ENCODE assay signal across 23 cellular contexts in genomic region chr6:154991207-154991606, GRCh38.
"Had no signal": no experiment of that assay in that cellular context is flagged by ENCODE, and none has a peak within 500 bp of the region (broad histone marks: within the 10 kb centered on the region; RNA-seq: fewer than 3 reads in every experiment).

No MANE protein-coding gene starts in this region.

- H3K9me3 Mint-ChIP-seq: activated CD4-positive, alpha-beta T cell treated with anti-CD3 and anti-CD28 coated beads, Interleukin-2, amount 10 ng/mL, durations not matched to agents 7 days and 5 days; activated naive CD4-positive, alpha-beta T cell treated with anti-CD3 and anti-CD28 coated beads, Interleukin-2, amount 50 U/mL, for 72 hours; natural killer cell; stimulated activated naive CD8-positive, alpha-beta T cell treated with anti-CD3 and anti-CD28 coated beads, Interleukin-15, Interleukin-2, amounts not matched to agents 100 ng/mL and 50 ng/mL, for 24 hours had no signal

- H3K36me3 ChIP-seq: brain microvascular endothelial cell, gastrocnemius medialis had no signal

- H3K4me3 Mint-ChIP-seq: activated CD4-positive, alpha-beta T cell treated with anti-CD3 and anti-CD28 coated beads, Interleukin-2, amount 10 ng/mL, durations not matched to agents 7 days and 5 days; activated CD8-positive, alpha-beta memory T cell treated with anti-CD3 and anti-CD28 coated beads, Interleukin-2, amount 10 ng/mL, durations not matched to agents 7 days and 5 days; activated CD8-positive, alpha-beta T cell treated with anti-CD3 and anti-CD28 coated beads for 36 hours; activated T-helper 1 cell treated with anti-CD3 and anti-CD28 coated beads, Interleukin-12 subunit alpha, Interleukin-12 subunit beta, Interleukin-2, Interleukin-4 antibody, amounts not matched to agents 30 ng/mL and 10 ng/mL and 1 ng/mL, durations not matched to agents 14 hours and 24 hours and 36 hours; natural killer cell; stimulated activated naive CD8-positive, alpha-beta T cell treated with anti-CD3 and anti-CD28 coated beads, Interleukin-15, Interleukin-2, amounts not matched to agents 100 ng/mL and 50 ng/mL, for 24 hours had no signal

- H3K36me3 Mint-ChIP-seq: activated naive CD4-positive, alpha-beta T cell treated with anti-CD3 and anti-CD28 coated beads, Interleukin-2, amount 50 U/mL, for 72 hours; natural killer cell had no signal

- H3K27ac ChIP-seq: brain microvascular endothelial cell, gastrocnemius medialis, tibial artery had no signal

- H3K27me3 ChIP-seq: brain microvascular endothelial cell, gastrocnemius medialis, tibial artery had no signal

- H3K4me1 Mint-ChIP-seq: natural killer cell had no signal

- ATAC-seq: activated CD4-positive, CD25-positive, alpha-beta regulatory T cell treated with anti-CD3 and anti-CD28 coated beads, Interleukin-2, amount 50 U/mL, for 24 hours; activated CD8-positive, alpha-beta memory T cell treated with anti-CD3 and anti-CD28 coated beads, Interleukin-2, amount 10 ng/mL, durations not matched to agents 7 days and 5 days; activated CD8-positive, alpha-beta T cell treated with anti-CD3 and anti-CD28 coated beads for 36 hours; activated naive CD4-positive, alpha-beta T cell treated with anti-CD3 and anti-CD28 coated beads, Interleukin-2, amount 50 U/mL, for 72 hours; gastrocnemius medialis; left ventricle myocardium superior; natural killer cell had no signal

- H3K27ac Mint-ChIP-seq: activated CD4-positive, alpha-beta T cell treated with anti-CD3 and anti-CD28 coated beads, Interleukin-2, amount 10 ng/mL, durations not matched to agents 7 days and 5 days; activated CD8-positive, alpha-beta memory T cell treated with anti-CD3 and anti-CD28 coated beads, Interleukin-2, amount 10 ng/mL, durations not matched to agents 7 days and 5 days; activated CD8-positive, alpha-beta T cell treated with anti-CD3 and anti-CD28 coated beads for 36 hours; activated naive CD4-positive, alpha-beta T cell treated with anti-CD3 and anti-CD28 coated beads, Interleukin-2, amount 50 U/mL, for 72 hours; activated T-helper 1 cell treated with anti-CD3 and anti-CD28 coated beads, Interleukin-12 subunit alpha, Interleukin-12 subunit beta, Interleukin-2, Interleukin-4 antibody, amounts not matched to agents 30 ng/mL and 10 ng/mL and 1 ng/mL, durations not matched to agents 14 hours and 24 hours and 36 hours; natural killer cell; progenitor cell of endocrine pancreas; stimulated activated naive CD8-positive, alpha-beta T cell treated with anti-CD3 and anti-CD28 coated beads, Interleukin-15, Interleukin-2, amounts not matched to agents 100 ng/mL and 50 ng/mL, for 24 hours had no signal

- DNase-seq: activated CD4-positive, alpha-beta T cell treated with anti-CD3 and anti-CD28 coated beads, Interleukin-2, amount 10 ng/mL, durations not matched to agents 7 days and 5 days; activated CD8-positive, alpha-beta memory T cell treated with anti-CD3 and anti-CD28 coated beads, Interleukin-2, amount 10 ng/mL, durations not matched to agents 7 days and 5 days; activated CD8-positive, alpha-beta T cell treated with anti-CD3 and anti-CD28 coated beads for 36 hours; activated gamma-delta T cell; activated T-cell treated with anti-CD3 and anti-CD28 coated beads for 4 hours; aorta; brain microvascular endothelial cell; central memory CD4-positive, alpha-beta T cell; dermis blood vessel endothelial cell; effector CD8-positive, alpha-beta T cell; gastrocnemius medialis; hippocampal formation; left ventricle myocardium superior; midbrain; natural killer cell; substantia nigra; T-helper 2 cell; tibial artery had no signal

- H3K4me3 ChIP-seq: gastrocnemius medialis, tibial artery had no signal
